In the genomic region with DNA sequence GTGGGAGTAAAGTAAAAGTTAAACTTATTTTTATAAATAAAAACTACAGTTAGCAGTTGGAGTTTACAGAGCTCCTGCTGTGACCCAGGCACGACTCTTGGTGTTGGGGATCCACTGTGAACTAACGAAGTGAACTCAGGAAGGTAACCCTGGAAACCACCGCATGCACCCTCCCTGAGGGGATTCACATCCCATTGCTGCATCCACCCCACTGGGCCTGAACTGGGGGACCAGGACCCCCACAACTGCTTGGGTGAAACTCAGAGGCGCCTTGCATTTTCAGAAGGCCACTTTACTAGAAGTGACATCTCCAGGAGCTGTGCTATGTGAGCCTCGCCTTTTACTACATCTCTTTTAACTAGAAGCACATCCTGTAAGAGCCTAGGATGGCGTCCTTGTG, we compare ENCODE assay signal across 23 cellular contexts.
"Had no signal": no experiment of that assay in that cellular context is flagged by ENCODE, and none has a peak within 500 bp of the region (broad histone marks: within the 10 kb centered on the region; RNA-seq: fewer than 3 reads in every experiment).

No MANE protein-coding gene starts in this region.

- H3K27me3 ChIP-seq: adrenal gland had no signal

- H3K4me1 ChIP-seq: adrenal gland, SJSA1 had no signal

- ATAC-seq: activated CD4-positive, CD25-positive, alpha-beta regulatory T cell treated with anti-CD3 and anti-CD28 coated beads, Interleukin-2, amount 50 U/mL, for 24 hours; activated CD8-positive, alpha-beta T cell treated with anti-CD3 and anti-CD28 coated beads for 36 hours; activated T-helper 17 cell treated with anti-CD3 and anti-CD28 coated beads, Interleukin-2, amount 50 U/mL, for 72 hours; K562; PC-3; SK-N-SH treated with all-trans-retinoic acid at 6 μM for 48 hours had no signal

- H3K27ac ChIP-seq: adrenal gland, SJSA1 had no signal

- DNase-seq: activated CD4-positive, alpha-beta T cell treated with anti-CD3 and anti-CD28 coated beads for 4 hours; activated CD8-positive, alpha-beta T cell treated with anti-CD3 and anti-CD28 coated beads for 36 hours; activated naive CD4-positive, alpha-beta T cell treated with anti-CD3 and anti-CD28 coated beads, Interleukin-2, amount 50 U/mL, for 16 hours; activated naive CD8-positive, alpha-beta T cell treated with anti-CD3 and anti-CD28 coated beads, Interleukin-2, amount 10 ng/mL, durations not matched to agents 7 days and 5 days; activated T-cell treated with anti-CD3 and anti-CD28 coated beads for 4 hours; activated T-cell treated with anti-CD3 and anti-CD28 coated beads, Interleukin-2, amount 50 U/mL, for 48 hours; anterior cingulate cortex; Karpas-422; MM.1S; NCI-H1105; NCI-H1436; NCI-H1694 treated with DMSO at 0.1 percent for 48 hours; NCI-H2081; NCI-H446; NCI-H524; PC-3; SHP77 had no signal

- H3K4me3 ChIP-seq: adrenal gland, K562, SJSA1 had no signal

- H3K36me3 ChIP-seq: adrenal gland, SJSA1 had no signal
